ENCODE assay signal across 2 cellular contexts in genomic region chr1:175744833-175745232, GRCh38.
TF ChIP-seq lines count a peak whose summit lies in the region.

No MANE protein-coding gene starts in this region.

TF ChIP-seq in SK-N-SH, 30 proteins besides CTCF, POLR2A, EP300 and RAD21 (continued from another document):
- TF ChIP-seq IRF3 (IDR thresholded peaks at IDR 0.05; ENCODE audit: low read depth, low read length) (no peak), FOSL2 (IDR thresholded peaks at IDR 0.05; ENCODE audit: borderline replicate concordance, low read depth) (no peak), REST (IDR thresholded peaks at IDR 0.05; ENCODE audit: low read depth, low read length) (no peak)

TF ChIP-seq in SK-N-SH treated with all-trans-retinoic acid at 6 μM for 48 hours, 23 proteins besides CTCF, POLR2A, EP300 and RAD21 (continued from another document):
- TF ChIP-seq ZNF565 (CRISPR knock-in tag; conservative IDR thresholded peaks at IDR 0.05; ENCODE audit: low read depth) (no peak), CSDC2 (CRISPR knock-in tag; IDR thresholded peaks at IDR 0.05) (no peak), ZNF70 (CRISPR knock-in tag; IDR thresholded peaks at IDR 0.05) (no peak), GLIS3 (CRISPR knock-in tag; IDR thresholded peaks at IDR 0.05) (no peak), TSHZ2 (CRISPR knock-in tag; IDR thresholded peaks at IDR 0.05) (no peak), SNAI2 (CRISPR knock-in tag; IDR thresholded peaks at IDR 0.05) (no peak), TOX (CRISPR knock-in tag; IDR thresholded peaks at IDR 0.05; ENCODE audit: borderline replicate concordance) (no peak), ISL1 (CRISPR knock-in tag; IDR thresholded peaks at IDR 0.05) (no peak), ZFP3 (CRISPR knock-in tag; IDR thresholded peaks at IDR 0.05) (no peak), ZNF8 (CRISPR knock-in tag; IDR thresholded peaks at IDR 0.05) (no peak), CSRNP3 (CRISPR knock-in tag; IDR thresholded peaks at IDR 0.05) (no peak), ZC3H10 (CRISPR knock-in tag; IDR thresholded peaks at IDR 0.05) (no peak), ZFP30 (CRISPR knock-in tag; IDR thresholded peaks at IDR 0.05) (no peak)
